ENCODE assay signal across 21 cellular contexts in the genomic region with DNA sequence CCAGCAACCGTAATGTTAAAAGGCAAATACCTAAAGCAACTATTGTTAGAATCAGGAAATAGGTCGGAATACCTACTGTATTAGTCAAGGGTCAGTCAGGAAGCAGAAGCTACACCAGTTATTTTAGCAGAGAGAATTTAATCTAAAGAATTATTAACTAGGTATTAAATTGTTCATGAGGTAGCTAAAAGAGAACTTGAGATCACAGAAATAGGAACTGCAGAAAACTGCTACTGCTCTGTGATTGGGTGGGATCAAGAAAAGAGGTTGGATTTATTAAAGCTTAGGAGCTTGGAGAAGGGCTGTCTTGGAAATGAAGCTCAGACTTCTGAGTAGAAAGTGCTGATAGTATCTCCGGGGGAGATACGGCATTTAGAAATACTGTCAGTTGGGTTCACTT. TPM values are rescaled to one million over a fixed set of nuclear protein-coding genes. Genes with fewer than 3 reads are reported as not detected.
DNase-seq lines count a peak whose midpoint lies in the region; ATAC-seq and TF ChIP-seq lines count a peak whose summit lies in the region.
"Had no signal": no experiment of that assay in that cellular context is flagged by ENCODE, and none has a peak within 500 bp of the region (broad histone marks: within the 10 kb centered on the region; RNA-seq: fewer than 3 reads in every experiment).

No MANE protein-coding gene starts in this region.

- no peaks in the 10 kb centered on the region for H3K4me1 ChIP-seq in gastrocnemius medialis
- H3K4me1 ChIP-seq: lower lobe of right lung had no signal

- ATAC-seq in gastrocnemius medialis = no peak
- ATAC-seq: esophagus mucosa, lower lobe of right lung, right cardiac atrium had no signal

- H3K27ac ChIP-seq in gastrocnemius medialis = no peak overlapping the region
- H3K27ac ChIP-seq: C4-2B, lower lobe of right lung had no signal

- no peaks in the 10 kb centered on the region for H3K27me3 ChIP-seq in gastrocnemius medialis

- TF ChIP-seq POLR2A in gastrocnemius medialis (IDR thresholded peaks at IDR 0.05) = no peak

- H3K36me3 ChIP-seq in gastrocnemius medialis = no peaks in the 10 kb centered on the region
- H3K36me3 ChIP-seq: lower lobe of right lung had no signal

- no peaks in the 10 kb centered on the region for H3K9me3 ChIP-seq in gastrocnemius medialis

- DNase-seq in A172 (ENCODE audit: low spot score) = peak; percentile 33
- peak; percentile 21 for DNase-seq in HCEC 1CT
- peak; percentile 60 for DNase-seq in amniotic epithelial cell (ENCODE audit: low read depth)
- peak; percentile 39 for DNase-seq in fibroblast of the aortic adventitia (ENCODE audit: low read depth)
- DNase-seq in SHP77 (lab: John Stamatoyannopoulos, UW) = no peak
- no peak for DNase-seq in gastrocnemius medialis
- DNase-seq in stimulated activated CD4-positive, alpha-beta T cell treated with anti-CD3 and anti-CD28 coated beads, Interleukin-1b, Interleukin-23, amount 100 ng/mL, for 48 hours = no peak
- no peak for DNase-seq in NCI-H82 treated with DMSO at 0.1 percent for 48 hours (lab: John Stamatoyannopoulos, UW; ENCODE audit: unreplicated experiment)
- DNase-seq: activated B cell treated with CpG ODN at 0.5 μM for 24 hours; activated naive CD8-positive, alpha-beta T cell treated with anti-CD3 and anti-CD28 coated beads for 36 hours; DMS53; glutamatergic neuron; KG1; lower lobe of right lung; naive B cell; NCI-H510A treated with DMSO at 0.1 percent for 48 hours; right cardiac atrium; SHP77 treated with DMSO at 0.1 percent for 48 hours; substantia nigra had no signal

- intact Hi-C loops in gastrocnemius medialis (cut with DNase I; ENCODE audit: low total_unique reads) = no loop called here

- in situ Hi-C loops in gastrocnemius medialis (cut with MboI; ENCODE audit: low sequenced_read_pairs in 4 of 4) = loop anchor here in 1 of 4 donors (25.0 kb wide), 1 partner anchor 436 kb away; no protein-coding TSS in a partner anchor

- TF ChIP-seq CTCF in fibroblast of the aortic adventitia (IDR thresholded peaks at IDR 0.05; ENCODE audit: insufficient read depth, low read length) (no peak), gastrocnemius medialis (IDR thresholded peaks at IDR 0.05 in 4 of 5, conservative IDR thresholded peaks at IDR 0.05 in 1 of 5) (no peak)

- H3K4me3 ChIP-seq in fibroblast of the aortic adventitia (ENCODE audit: low read depth, low read length) (no peak overlapping the region), gastrocnemius medialis (no peak overlapping the region)
- H3K4me3 ChIP-seq: lower lobe of right lung had no signal

RNA-seq across cellular contexts. Expression of gene ZNF438, which starts 20.0 kb away (rescaled TPM):
- 5.1 and 6.2 TPM in 2 replicates for total RNA-seq in A172 (2014; rRNA removed; shearing (Covaris generic))
- total RNA-seq in fibroblast of the aortic adventitia (ENCODE audit: low replicate concordance) (2.9 and 8.0 TPM in 2 replicates), gastrocnemius medialis (10 to 100 TPM; 14.4 to 37.0 (median 26.5) TPM)

Comparison
In these comparisons a context has a peak if more than half of its experiments do, and no peak if none do; other contexts are left out.
1. DNase-seq: peak in A172 (single experiment), HCEC 1CT (single experiment), amniotic epithelial cell (single experiment) and fibroblast of the aortic adventitia (single experiment); none in SHP77 (0 of 2), gastrocnemius medialis (0 of 2), stimulated activated CD4-positive, alpha-beta T cell treated with anti-CD3 and anti-CD28 coated beads, Interleukin-1b, Interleukin-23, amount 100 ng/mL, for 48 hours (single experiment) and NCI-H82 treated with DMSO at 0.1 percent for 48 hours (single experiment).